Comparison of ENCODE assay signal across 8 cellular contexts in the genomic region with DNA sequence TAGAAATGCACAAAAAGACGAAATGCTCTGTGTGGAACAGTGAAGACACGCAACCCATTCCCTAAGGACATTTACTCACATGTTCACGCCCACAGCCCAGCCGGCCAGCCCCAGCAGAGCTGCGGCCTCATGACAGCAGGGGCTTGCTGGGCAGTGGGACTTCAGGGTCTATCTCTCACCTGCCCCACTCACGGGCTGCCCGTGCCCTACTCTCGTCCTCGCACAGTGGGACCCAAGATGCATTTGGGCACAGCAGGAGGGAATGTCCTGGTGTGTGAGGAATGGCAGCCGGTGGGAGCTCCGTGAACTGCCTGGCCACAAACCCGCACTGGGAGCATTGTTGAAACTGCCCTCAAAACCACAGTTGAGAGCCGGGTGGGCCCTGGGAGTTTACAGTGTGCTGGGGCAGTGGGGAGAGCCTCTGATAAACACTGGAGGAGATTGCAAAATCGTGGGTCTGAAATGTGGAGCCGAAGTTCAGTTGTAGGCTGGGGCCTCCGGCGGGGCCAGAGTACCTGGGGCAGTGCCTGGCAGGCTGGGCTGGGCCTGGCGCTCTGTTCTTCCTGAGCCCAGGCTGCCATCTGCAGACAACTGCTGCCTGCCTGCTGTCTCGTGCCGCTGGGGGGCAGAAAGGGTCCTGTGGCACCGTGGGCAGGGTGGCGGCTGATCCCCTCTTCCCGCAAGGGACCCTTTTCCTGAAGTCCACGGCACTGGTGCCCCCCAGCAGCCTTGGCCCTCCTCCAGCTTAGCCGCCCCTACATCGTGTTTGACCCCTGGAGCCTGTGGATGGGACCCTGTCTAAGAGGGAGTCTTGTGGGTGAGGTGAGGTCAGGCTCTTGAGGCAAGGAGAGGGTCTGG. TPM values are rescaled to one million over a fixed set of nuclear protein-coding genes. Genes with fewer than 3 reads are reported as not detected.
A peak's percentile ranks its signal among the peaks of the same experiment; 100 is the strongest.
DNase-seq lines count a peak whose midpoint lies in the region; ATAC-seq and TF ChIP-seq lines count a peak whose summit lies in the region.

No MANE protein-coding gene starts in this region.

- H3K9me3 Mint-ChIP-seq in CD4-positive, alpha-beta T cell = peaks cover 3% of the 10 kb centered on the region

- no peaks in the 10 kb centered on the region for H3K27me3 Mint-ChIP-seq in CD4-positive, alpha-beta T cell

- H3K27ac ChIP-seq in Panc1 (ENCODE audit: low read length) (peak overlapping the region; percentile 83), ovary (peak overlapping the region; percentile 7 to 84)
- no peak overlapping the region for H3K27ac ChIP-seq in CD4-positive, alpha-beta T cell (ENCODE audit: low read depth, low read length)

- H3K4me1 Mint-ChIP-seq in CD4-positive, alpha-beta T cell (ENCODE audit: low read depth) = peaks cover 23% of the 10 kb centered on the region

- no peak overlapping the region for H3K27ac Mint-ChIP-seq in CD4-positive, alpha-beta T cell

- POLR2A ChIA-PET in Panc1 (lab: Charles Lee) = no interaction called here
- POLR2A ChIA-PET in CD4-positive, alpha-beta T cell (lab: Charles Lee) = interaction anchor here (1.2 to 1.5 kb wide), 2 partner anchors 15 to 16 kb away, joined by 4 to 6 read pairs; no protein-coding TSS in a partner anchor

- CTCF ChIA-PET in Panc1 (lab: Charles Lee) = interaction anchor here (0.8 to 1.6 kb wide), 4 partner anchors 14 to 25 kb away, joined by 3 to 5 read pairs (median 4); no protein-coding TSS in a partner anchor
- CTCF ChIA-PET in CD4-positive, alpha-beta T cell (lab: Charles Lee) = interaction anchor here (0.8 to 1.4 kb wide), 4 partner anchors 10 to 20 kb away, joined by 3 to 9 read pairs (median 3); no protein-coding TSS in a partner anchor

- H3K4me3 ChIP-seq in Panc1 (ENCODE audit: low read depth in 2 of 2, low read length in 2 of 2) = no peak overlapping the region
- no peak overlapping the region for H3K4me3 ChIP-seq in ovary

- no TSS peak for BruUV-seq in Panc1 (replicated peaks; lab: Mats Ljungman, UMichigan)

- TF ChIP-seq CTCF in Panc1 (IDR thresholded peaks at IDR 0.05) = no peak
- no peak for TF ChIP-seq CTCF in ovary (IDR thresholded peaks at IDR 0.05)
- no peak for TF ChIP-seq CTCF in CD4-positive, alpha-beta T cell (IDR thresholded peaks at IDR 0.05)

- TF ChIP-seq EP300 in ovary (IDR thresholded peaks at IDR 0.05) = no peak

- H3K4me1 ChIP-seq in Panc1 (ENCODE audit: control insufficient read depth, insufficient read depth, low read length) (peaks cover 26% of the 10 kb centered on the region), ovary (ENCODE audit: insufficient read depth) (peaks cover 39% of the 10 kb centered on the region)

- H3K36me3 Mint-ChIP-seq in CD4-positive, alpha-beta T cell (ENCODE audit: low read depth) = no peaks in the 10 kb centered on the region

- no peak overlapping the region for H3K4me3 Mint-ChIP-seq in CD4-positive, alpha-beta T cell

- no peak for TF ChIP-seq POLR2A in ovary (IDR thresholded peaks at IDR 0.05)

- in situ Hi-C loops in Panc1 (cut with HindIII; ENCODE audit: low pct_unique_long_range_greater_than_20kb, low sequenced_read_pairs) = no loop called here

- ATAC-seq in Panc1 = peak; percentile 85
- ATAC-seq in esophagus mucosa = peak; percentile 18
- ATAC-seq in activated CD4-positive, CD25-positive, alpha-beta regulatory T cell treated with anti-CD3 and anti-CD28 coated beads, Interleukin-2, amount 50 U/mL, for 24 hours = no peak
- no peak for ATAC-seq in GM19035 (IDR thresholded peaks at IDR 0.05; ENCODE audit: unreplicated experiment)
- ATAC-seq in CD4-positive, alpha-beta T cell (ENCODE audit: poor library complexity) = no peak

- H3K27me3 ChIP-seq in Panc1 (ENCODE audit: control insufficient read depth, insufficient read depth, low read length) (no peaks in the 10 kb centered on the region), ovary (no peaks in the 10 kb centered on the region)
- no peaks in the 10 kb centered on the region for H3K27me3 ChIP-seq in CD4-positive, alpha-beta T cell (ENCODE audit: control insufficient read depth, insufficient read depth, low read length)

- H3K9me3 ChIP-seq in Panc1 (ENCODE audit: control insufficient read depth, insufficient read depth, low read depth, low read length) (no peaks in the 10 kb centered on the region), ovary (no peaks in the 10 kb centered on the region)
- H3K9me3 ChIP-seq in CD4-positive, alpha-beta T cell (ENCODE audit: control insufficient read depth, low read length) = no peaks in the 10 kb centered on the region

- intact Hi-C loops in Panc1 (cut with micrococcal nuclease; ENCODE audit: unreplicated experiment) = no loop called here
- intact Hi-C loops in ovary (cut with DNase I) = loop anchor here in 2 of 4 donors (5.0 kb wide), 3 partner anchors 39 to 124 kb away; no protein-coding TSS in a partner anchor
- intact Hi-C loops in CD4-positive, alpha-beta T cell (cut with DNase I, micrococcal nuclease) = no loop called here

- WGBS in ovary, 3 donors = 45 to 48% (median 47%) methylated on average over 23 to 26 of the region's 26 CpGs

- DNase-seq in EL (peak; percentile 57), Panc1 (ENCODE audit: low read depth, low spot score) (no peak), ovary (peak; percentile 60 to 71 (median 67)), AG08396 (ENCODE audit: low spot score) (no peak)
- DNase-seq in CD4-positive, alpha-beta T cell = no peak

- H3K36me3 ChIP-seq in Panc1 (ENCODE audit: control insufficient read depth, insufficient read depth, low read length) (no peaks in the 10 kb centered on the region), ovary (no peaks in the 10 kb centered on the region)

RNA-seq across cellular contexts. Expression of a gene that starts 20.7 kb away (rescaled TPM):
- total RNA-seq in Panc1 (2021; ENCODE audit: unreplicated experiment) (59.6 TPM), esophagus mucosa (6.2 TPM), ovary (10 to 100 TPM; 26.2 to 48.2 (median 40.1) TPM)
- 68.4 TPM for polyA plus RNA-seq in Panc1 (2012; ENCODE audit: insufficient read length)
- polyA plus RNA-seq in ovary = 10 to 100 TPM; 25.7 to 52.9 TPM
- total RNA-seq in CD4-positive, alpha-beta T cell = 10 to 100 TPM; 56.6 to 57.2 TPM

Comparison
In these comparisons a context has a peak if more than half of its experiments do, and no peak if none do; other contexts are left out.
1. DNase-seq: peak in EL (single experiment) and ovary (5 of 5); none in Panc1 (single experiment), AG08396 (single experiment) and CD4-positive, alpha-beta T cell (0 of 10).
2. ATAC-seq: peak in Panc1 (single experiment) and esophagus mucosa (single experiment); none in activated CD4-positive, CD25-positive, alpha-beta regulatory T cell treated with anti-CD3 and anti-CD28 coated beads, Interleukin-2, amount 50 U/mL, for 24 hours (0 of 2), GM19035 (single experiment) and CD4-positive, alpha-beta T cell (single experiment).